26 cellular contexts compared by ENCODE assay signal in genomic region chr2:15836942-15837610, GRCh38.
"Had no signal": no experiment of that assay in that cellular context is flagged by ENCODE, and none has a peak within 500 bp of the region (broad histone marks: within the 10 kb centered on the region; RNA-seq: fewer than 3 reads in every experiment).

No MANE protein-coding gene starts in this region.

- ATAC-seq: effector memory CD8-positive, alpha-beta T cell; esophagus mucosa; gastrocnemius medialis; heart right ventricle; left cardiac atrium; left lung; left ventricle myocardium superior; lower lobe of right lung had no signal

- H3K9me3 Mint-ChIP-seq: dendritic cell treated with granulocyte-macrophage colony-stimulating factor and Interleukin-4, amounts not matched to agents 40 ng/mL and 50 ng/mL, for 4 days; endodermal cell had no signal

- H3K4me3 Mint-ChIP-seq: dendritic cell treated with granulocyte-macrophage colony-stimulating factor and Interleukin-4, amounts not matched to agents 40 ng/mL and 50 ng/mL, for 4 days; effector memory CD8-positive, alpha-beta T cell; endodermal cell; mesothelial cell of epicardium had no signal

- H3K27ac Mint-ChIP-seq: dendritic cell treated with granulocyte-macrophage colony-stimulating factor and Interleukin-4, amounts not matched to agents 40 ng/mL and 50 ng/mL, for 4 days; effector memory CD8-positive, alpha-beta T cell; endodermal cell; mesothelial cell of epicardium had no signal

- H3K4me1 Mint-ChIP-seq: endodermal cell had no signal

- H3K36me3 ChIP-seq: colonic mucosa, esophagus squamous epithelium, gastrocnemius medialis, heart right ventricle, left lung, lower lobe of right lung had no signal

- H3K4me3 ChIP-seq: colonic mucosa, esophagus squamous epithelium, gastrocnemius medialis, heart right ventricle, left lung, lower lobe of right lung, mucosa of descending colon had no signal

- H3K27me3 Mint-ChIP-seq: dendritic cell treated with granulocyte-macrophage colony-stimulating factor and Interleukin-4, amounts not matched to agents 40 ng/mL and 50 ng/mL, for 4 days had no signal

- H3K27me3 ChIP-seq: colonic mucosa, esophagus squamous epithelium, gastrocnemius medialis, left lung had no signal

- H3K9me3 ChIP-seq: colonic mucosa, esophagus squamous epithelium, gastrocnemius medialis, heart right ventricle, left lung, lower lobe of right lung, mucosa of descending colon had no signal

- DNase-seq: colonic mucosa; cortex of kidney; effector CD8-positive, alpha-beta T cell; effector memory CD8-positive, alpha-beta T cell; endodermal cell; erythroblast; esophagus squamous epithelium; foreskin fibroblast; foreskin melanocyte; gastrocnemius medialis; glutamatergic neuron; heart right ventricle; hippocampal formation; left cardiac atrium; left lung; left ventricle myocardium superior; lower lobe of right lung; mesenchymal stem cell; mucosa of descending colon had no signal

- H3K27ac ChIP-seq: colonic mucosa, epithelial cell of prostate, esophagus squamous epithelium, gastrocnemius medialis, heart right ventricle, left lung, lower lobe of right lung had no signal

- FAIRE-seq: endometrium, islet of Langerhans, keratinocyte had no signal

- H3K4me1 ChIP-seq: colonic mucosa, gastrocnemius medialis, heart right ventricle, left lung, lower lobe of right lung had no signal
